8 cellular contexts compared by ENCODE assay signal in genomic region chr18:76823166-76823539, GRCh38. TPM values are rescaled to one million over a fixed set of nuclear protein-coding genes. Genes with fewer than 3 reads are reported as not detected.
DNase-seq lines count a peak whose midpoint lies in the region; ATAC-seq, FAIRE-seq and TF ChIP-seq lines count a peak whose summit lies in the region.

No MANE protein-coding gene starts in this region.

- CTCF ChIA-PET in activated CD8-positive, alpha-beta memory T cell treated with anti-CD3 and anti-CD28 coated beads, Interleukin-2, amount 10 ng/mL, durations not matched to agents 7 days and 5 days (lab: Charles Lee): interaction anchor here (1.9 kb wide), 1 partner anchor 21 kb away, joined by 10 read pairs; no protein-coding TSS in a partner anchor
- CTCF ChIA-PET in K562 (lab: Yijun Ruan, JAX; ENCODE audit: low intra/inter-chr PET ratio): interaction anchor here (0.8 kb wide), 1 partner anchor 52 kb away, joined by 3 read pairs; no protein-coding TSS in a partner anchor

- POLR2A ChIA-PET in K562 (lab: Yijun Ruan, JAX): interaction anchor here (0.5 to 1.6 kb wide), 2 partner anchors 15 to 43 kb away, joined by 3 to 6 read pairs; no protein-coding TSS in a partner anchor

- H3K4me2 ChIP-seq in K562 (ENCODE audit: insufficient read depth, low read length): peak overlapping the region; percentile 90

- H3K9me3 Mint-ChIP-seq in activated CD8-positive, alpha-beta memory T cell treated with anti-CD3 and anti-CD28 coated beads, Interleukin-2, amount 10 ng/mL, durations not matched to agents 7 days and 5 days (ENCODE audit: low read depth): no peaks in the 10 kb centered on the region

- intact Hi-C loops in K562 (cut with micrococcal nuclease) (no loop called here), right lobe of liver (cut with DNase I) (no loop called here)

- H3K79me2 ChIP-seq in K562 (ENCODE audit: control insufficient read depth, insufficient read depth, low read length): peaks cover 62% of the 10 kb centered on the region

- H3K36me3 Mint-ChIP-seq in activated CD8-positive, alpha-beta memory T cell treated with anti-CD3 and anti-CD28 coated beads, Interleukin-2, amount 10 ng/mL, durations not matched to agents 7 days and 5 days: peaks cover 16% of the 10 kb centered on the region

- peak overlapping the region; percentile 67 for H3K4me3 ChIP-seq in K562
- peak overlapping the region; percentile 49 to 73 (median 61) for H3K4me3 ChIP-seq in right lobe of liver
- peak overlapping the region; percentile 73 to 97 (median 86) for H3K4me3 ChIP-seq in tibial nerve

- H3K36me3 ChIP-seq in K562 (ENCODE audit: control insufficient read depth, insufficient read depth, low read length): no peaks in the 10 kb centered on the region
- H3K36me3 ChIP-seq in right lobe of liver: no peaks in the 10 kb centered on the region
- no peaks in the 10 kb centered on the region for H3K36me3 ChIP-seq in tibial nerve

- no peak for ATAC-seq in activated CD8-positive, alpha-beta memory T cell treated with anti-CD3 and anti-CD28 coated beads, Interleukin-2, amount 10 ng/mL, durations not matched to agents 7 days and 5 days
- peak; percentile 3; the same call in 2 of the 3 replicates for ATAC-seq in K562
- ATAC-seq in right lobe of liver: peak in 1 of 4 donors; percentile 1
- no peak for ATAC-seq in HG02973 (IDR thresholded peaks at IDR 0.05; ENCODE audit: unreplicated experiment)
- no peak for ATAC-seq in GM19351 (IDR thresholded peaks at IDR 0.05; ENCODE audit: unreplicated experiment)

- no peaks in the 10 kb centered on the region for H3K9me1 ChIP-seq in K562 (ENCODE audit: control insufficient read depth, insufficient read depth, low read length)

- TF ChIP-seq EP300 in K562 (IDR thresholded peaks at IDR 0.05; ENCODE audit: low read length): no peak
- TF ChIP-seq EP300 in tibial nerve (IDR thresholded peaks at IDR 0.05): no peak

- peak overlapping the region; percentile 80 for H3K27ac ChIP-seq in K562 (ENCODE audit: extremely low read depth, low read depth, low read length)
- peak overlapping the region; percentile 31 to 89 (median 63) for H3K27ac ChIP-seq in right lobe of liver
- peak overlapping the region; percentile 85 to 99 (median 92) for H3K27ac ChIP-seq in tibial nerve

- H3K27ac Mint-ChIP-seq in activated CD8-positive, alpha-beta memory T cell treated with anti-CD3 and anti-CD28 coated beads, Interleukin-2, amount 10 ng/mL, durations not matched to agents 7 days and 5 days: peak overlapping the region; percentile 82

- H4K20me1 ChIP-seq in K562 (replicated peaks; ENCODE audit: control insufficient read depth, insufficient read depth, low read length): no peaks in the 10 kb centered on the region

- H3K4me1 ChIP-seq in K562 (replicated peaks in 1 of 2; ENCODE audit: control insufficient read depth in 2 of 2, insufficient read depth in 2 of 2, low read length in 2 of 2) (peaks cover 12 to 22% of the 10 kb centered on the region in 2 experiments; a peak in 4 of 5 replicates), right lobe of liver (peaks cover 0 to 8% (median 0%) of the 10 kb centered on the region in 4 donors), tibial nerve (peaks cover 0 to 57% (median 11%) of the 10 kb centered on the region in 4 donors)

- peak overlapping the region; percentile 87 for H2AFZ ChIP-seq in K562 (ENCODE audit: low read depth, low read length)

- peak overlapping the region; percentile 87 for H3K4me3 Mint-ChIP-seq in activated CD8-positive, alpha-beta memory T cell treated with anti-CD3 and anti-CD28 coated beads, Interleukin-2, amount 10 ng/mL, durations not matched to agents 7 days and 5 days

- no peaks in the 10 kb centered on the region for H3K9me3 ChIP-seq in K562 (replicated peaks; ENCODE audit: control insufficient read depth, insufficient read depth, low read depth, low read length)
- H3K9me3 ChIP-seq in right lobe of liver: no peaks in the 10 kb centered on the region
- no peaks in the 10 kb centered on the region for H3K9me3 ChIP-seq in tibial nerve

- H3K27me3 Mint-ChIP-seq in activated CD8-positive, alpha-beta memory T cell treated with anti-CD3 and anti-CD28 coated beads, Interleukin-2, amount 10 ng/mL, durations not matched to agents 7 days and 5 days: no peaks in the 10 kb centered on the region

- H3K4me1 Mint-ChIP-seq in activated CD8-positive, alpha-beta memory T cell treated with anti-CD3 and anti-CD28 coated beads, Interleukin-2, amount 10 ng/mL, durations not matched to agents 7 days and 5 days: peaks cover 53% of the 10 kb centered on the region

- TF ChIP-seq CTCF in K562 (IDR thresholded peaks at IDR 0.05 in 2 of 3, conservative IDR thresholded peaks at IDR 0.05 in 1 of 3; ENCODE audit: insufficient read depth in 2 of 3, low read depth in 1 of 3, low read length in 3 of 3): no peak
- no peak for TF ChIP-seq CTCF in right lobe of liver (IDR thresholded peaks at IDR 0.05)
- TF ChIP-seq CTCF in tibial nerve (IDR thresholded peaks at IDR 0.05): no peak

- peak; percentile 43 for DNase-seq in activated CD8-positive, alpha-beta memory T cell treated with anti-CD3 and anti-CD28 coated beads, Interleukin-2, amount 10 ng/mL, durations not matched to agents 7 days and 5 days
- no peak for DNase-seq in activated CD8-positive, alpha-beta memory T cell treated with anti-CD3 and anti-CD28 coated beads, Interleukin-2, amount 50 U/mL, for 4 hours
- no peak for DNase-seq in K562 (ENCODE audit: extremely low read depth in 1 of 4, low spot score in 3 of 4)
- peak in 2 of 3 donors; percentile 32 to 58 for DNase-seq in right lobe of liver
- DNase-seq in tibial nerve (ENCODE audit: low spot score in 2 of 2): no peak
- DNase-seq in LoVo (ENCODE audit: low spot score): no peak

- TF ChIP-seq POLR2A in K562 (conservative IDR thresholded peaks at IDR 0.05) (no peak), right lobe of liver (IDR thresholded peaks at IDR 0.05) (no peak), tibial nerve (IDR thresholded peaks at IDR 0.05) (no peak)

- BruUV-seq in K562 (replicated peaks; lab: Mats Ljungman, UMichigan): no TSS peak

- 2% methylated on average over 7 of the region's 25 CpGs for WGBS in K562 (ENCODE audit: insufficient coverage, low coverage, missing lambda C conversion rate)
- 4% methylated on average over 4 of the region's 25 CpGs for WGBS in right lobe of liver (ENCODE audit: insufficient coverage, low coverage, low lambda C conversion rate, missing lambda C conversion rate)
- WGBS in tibial nerve, 2 donors: 6 to 11% methylated on average over 11 to 18 of the region's 25 CpGs

- in situ Hi-C loops in K562 (cut with MboI): no loop called here

- TF ChIP-seq RAD21 in K562 (CRISPR knock-in tag; conservative IDR thresholded peaks at IDR 0.05 in 1 of 2, IDR thresholded peaks at IDR 0.05 in 1 of 2): no peak

- FAIRE-seq in K562 (lab: Jason Lieb, UNC): no peak

- H3K9ac ChIP-seq in K562 (ENCODE audit: insufficient read depth in 1 of 2, low read depth in 2 of 2, low read length in 2 of 2): peak overlapping the region; percentile 85 to 96

- H3K27me3 ChIP-seq in K562 (ENCODE audit: control insufficient read depth in 2 of 2, insufficient read depth in 2 of 2, low read length in 2 of 2): no peaks in the 10 kb centered on the region
- H3K27me3 ChIP-seq in right lobe of liver: no peaks in the 10 kb centered on the region
- H3K27me3 ChIP-seq in tibial nerve: no peaks in the 10 kb centered on the region

TF ChIP-seq in K562, 482 proteins besides CTCF, POLR2A, EP300 and RAD21 (continues in another document):
- no peak for TF ChIP-seq DIDO1 (tag; IDR thresholded peaks at IDR 0.05; ENCODE audit: low read depth)
- TF ChIP-seq, protein P1, sequence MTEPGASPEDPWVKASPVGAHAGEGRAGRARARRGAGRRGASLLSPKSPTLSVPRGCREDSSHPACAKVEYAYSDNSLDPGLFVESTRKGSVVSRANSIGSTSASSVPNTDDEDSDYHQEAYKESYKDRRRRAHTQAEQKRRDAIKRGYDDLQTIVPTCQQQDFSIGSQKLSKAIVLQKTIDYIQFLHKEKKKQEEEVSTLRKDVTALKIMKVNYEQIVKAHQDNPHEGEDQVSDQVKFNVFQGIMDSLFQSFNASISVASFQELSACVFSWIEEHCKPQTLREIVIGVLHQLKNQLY (CRISPR knock-in tag; conservative IDR thresholded peaks at IDR 0.05): no peak
- peak; percentile 12; the same call in 1 of the 2 replicates for TF ChIP-seq CBX1 (IDR thresholded peaks at IDR 0.05; ENCODE audit: low read depth)
- no peak for TF ChIP-seq GATAD2A (IDR thresholded peaks at IDR 0.05)
- TF ChIP-seq KLF13 (tag; IDR thresholded peaks at IDR 0.05; ENCODE audit: borderline replicate concordance, low read depth): no peak
- no peak for TF ChIP-seq PYGO2 (tag; IDR thresholded peaks at IDR 0.05)
- no peak for TF ChIP-seq ZNF584 (CRISPR knock-in tag; IDR thresholded peaks at IDR 0.05; ENCODE audit: low read depth)
- TF ChIP-seq KDM1A (IDR thresholded peaks at IDR 0.05): peak in 1 of 2 experiments; percentile 39; a peak in 1 of 4 replicates
- no peak for TF ChIP-seq SP1 (CRISPR knock-in tag; IDR thresholded peaks at IDR 0.05)
- no peak for TF ChIP-seq SETDB1 (IDR thresholded peaks at IDR 0.05; ENCODE audit: low read length)

RNA-seq across cellular contexts. Expression of gene ZNF236, which starts 0.8 kb away (rescaled TPM):
- 10 to 100 TPM; 16.8 to 22.9 TPM for total RNA-seq in activated CD8-positive, alpha-beta memory T cell treated with anti-CD3 and anti-CD28 coated beads, Interleukin-2, amount 10 ng/mL, durations not matched to agents 7 days and 5 days
- total RNA-seq in K562 (2011; cell fraction: chromatin; rRNA removed; ENCODE audit: low replicate concordance): 21.6 and 31.4 TPM in 2 replicates
- total RNA-seq in K562 (2011; cell fraction: nucleolus; rRNA removed): 15.7 and 17.1 TPM in 2 replicates
- 11.2 and 15.4 TPM in 2 replicates for total RNA-seq in K562 (2011; cell fraction: nucleoplasm; rRNA removed)
- total RNA-seq in K562 (2014; rRNA removed) (2.4 and 3.7 TPM in 2 replicates), K562 (2014; rRNA removed; fragmentation: Illumina TruSeq; extraction: Trizol) (4.7 and 6.1 TPM in 2 replicates), K562 (2015; rRNA removed; fragmentation: Illumina TruSeq; extraction: Trizol) (4.9 and 5.8 TPM in 2 replicates), K562 (2021) (8.4 and 8.7 TPM in 2 replicates), right lobe of liver (1 to 10 TPM; 3.8 to 7.6 (median 5.8) TPM), tibial nerve (10 to 100 TPM; 21.0 to 36.3 (median 31.8) TPM)
- polyA plus RNA-seq in K562 (2011; rRNA removed) (3.4 and 3.7 TPM in 2 replicates), K562 (2014; fragmentation: Illumina TruSeq; extraction: Trizol) (2.9 and 3.0 TPM in 2 replicates), K562 (2014; fragmentation: Nextera tagmentation; extraction: Ambion mirVana) (under 1 TPM; 0.35 to 0.65 TPM), K562 (2014; rRNA removed) (4.1 and 4.4 TPM in 2 replicates)
- polyA plus RNA-seq in K562 (2011; cell fraction: cytosol; rRNA removed): 2.9 and 3.3 TPM in 2 replicates
- polyA plus RNA-seq in K562 (2011; cell fraction: nucleus; rRNA removed): 10.4 and 12.4 TPM in 2 replicates
- polyA plus RNA-seq in K562 (2012): 2.1 and 2.9 TPM in 2 replicates
- polyA minus RNA-seq in K562 (2011; rRNA and poly(A)+ RNA removed): 18.1 and 22.8 TPM in 2 replicates
- polyA minus RNA-seq in K562 (2011; cell fraction: cytosol; rRNA and poly(A)+ RNA removed): 8.0 and 10.1 TPM in 2 replicates
- polyA minus RNA-seq in K562 (2011; cell fraction: nucleus; rRNA and poly(A)+ RNA removed): 19.8 and 25.1 TPM in 2 replicates

Comparison
In these comparisons a context has a peak if more than half of its experiments do, and no peak if none do; other contexts are left out.
1. DNase-seq: peak in activated CD8-positive, alpha-beta memory T cell treated with anti-CD3 and anti-CD28 coated beads, Interleukin-2, amount 10 ng/mL, durations not matched to agents 7 days and 5 days (single experiment) and right lobe of liver (2 of 3); none in activated CD8-positive, alpha-beta memory T cell treated with anti-CD3 and anti-CD28 coated beads, Interleukin-2, amount 50 U/mL, for 4 hours (single experiment), K562 (0 of 4), tibial nerve (0 of 2) and LoVo (single experiment).
2. Peak in every context shown above with its lines, with median percentiles within 50 percentile points of each other: H3K27ac ChIP-seq and H3K4me3 ChIP-seq.